29 cellular contexts compared by ENCODE assay signal in the genomic region with DNA sequence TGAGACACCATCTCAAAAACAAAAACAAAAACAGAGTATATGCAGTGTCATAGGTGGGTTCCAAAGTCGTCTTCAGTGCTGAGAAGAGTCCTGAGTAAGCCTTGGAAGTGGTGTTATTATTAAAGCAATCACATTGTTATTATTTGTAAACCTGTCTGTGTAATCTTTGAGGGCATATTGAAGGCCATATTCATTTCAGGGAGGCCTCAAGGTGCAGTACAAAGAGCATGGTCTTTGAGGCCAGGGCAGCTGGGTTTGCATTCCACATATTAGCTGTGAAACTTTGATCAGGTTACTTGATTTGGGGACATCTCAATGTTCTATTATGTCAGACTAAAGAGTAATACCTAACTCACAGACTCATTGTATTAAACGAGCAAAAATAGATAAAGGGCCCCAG.
"Had no signal": no experiment of that assay in that cellular context is flagged by ENCODE, and none has a peak within 500 bp of the region (broad histone marks: within the 10 kb centered on the region; RNA-seq: fewer than 3 reads in every experiment).

No MANE protein-coding gene starts in this region.

- H3K9me3 Mint-ChIP-seq: stimulated activated effector memory CD8-positive, alpha-beta T cell treated with anti-CD3 and anti-CD28 coated beads, Interleukin-12 subunit alpha, Interleukin-12 subunit beta, amount 100 ng/mL, for 72 hours; stimulated activated naive CD8-positive, alpha-beta T cell treated with anti-CD3 and anti-CD28 coated beads, Interleukin-15, amount 100 ng/mL, for 72 hours; stimulated activated naive CD8-positive, alpha-beta T cell treated with anti-CD3 and anti-CD28 coated beads, Interleukin-15, Interleukin-2, amounts not matched to agents 100 ng/mL and 50 ng/mL, for 24 hours had no signal

- H3K27me3 ChIP-seq: stomach, suprapubic skin, testis, thyroid gland, tibial artery, tibial nerve, transverse colon, upper lobe of left lung, upper lobe of right lung, uterus, vagina had no signal

- H3K4me3 ChIP-seq: stomach, suprapubic skin, testis, thoracic aorta, thyroid gland, tibial artery, tibial nerve, transverse colon, upper lobe of left lung, upper lobe of right lung, uterus, vagina had no signal

- H3K9me3 ChIP-seq: stomach, suprapubic skin, testis, thoracic aorta, thyroid gland, tibial artery, tibial nerve, transverse colon, upper lobe of left lung, upper lobe of right lung, uterus, vagina had no signal

- H3K27ac Mint-ChIP-seq: stimulated activated effector memory CD8-positive, alpha-beta T cell treated with anti-CD3 and anti-CD28 coated beads, Interleukin-12 subunit alpha, Interleukin-12 subunit beta, amount 100 ng/mL, for 72 hours; stimulated activated memory B cell treated with anti-CD40 and anti-IgM and Interleukin-4, amounts not matched to agents 10 μg/mL and 1 μg/mL and 100 μg/mL, for 72 hours; stimulated activated naive B cell treated with anti-CD40 and anti-IgM and Interleukin-4, amounts not matched to agents 10 μg/mL and 1 μg/mL and 100 μg/mL, for 72 hours; stimulated activated naive CD8-positive, alpha-beta T cell treated with anti-CD3 and anti-CD28 coated beads, Interleukin-15, amount 100 ng/mL, for 72 hours; stimulated activated naive CD8-positive, alpha-beta T cell treated with anti-CD3 and anti-CD28 coated beads, Interleukin-15, Interleukin-2, amounts not matched to agents 100 ng/mL and 50 ng/mL, for 24 hours; type B pancreatic cell had no signal

- H3K4me1 ChIP-seq: stomach, suprapubic skin, tibial artery, transverse colon, upper lobe of left lung, upper lobe of right lung, uterus, vagina had no signal

- H3K36me3 Mint-ChIP-seq: stimulated activated effector memory CD8-positive, alpha-beta T cell treated with anti-CD3 and anti-CD28 coated beads, Interleukin-12 subunit alpha, Interleukin-12 subunit beta, amount 100 ng/mL, for 72 hours; stimulated activated memory B cell treated with anti-CD40 and anti-IgM and Interleukin-4, amounts not matched to agents 10 μg/mL and 1 μg/mL and 100 μg/mL, for 72 hours; stimulated activated naive B cell treated with anti-CD40 and anti-IgM and Interleukin-4, amounts not matched to agents 10 μg/mL and 1 μg/mL and 100 μg/mL, for 72 hours; type B pancreatic cell had no signal

- H3K36me3 ChIP-seq: stomach, suprapubic skin, thoracic aorta, thyroid gland, tibial artery, tibial nerve, transverse colon, upper lobe of left lung, upper lobe of right lung, uterus, vagina had no signal

- H3K27ac ChIP-seq: stomach, suprapubic skin, testis, thoracic aorta, thyroid gland, tibial artery, tibial nerve, transverse colon, upper lobe of left lung, upper lobe of right lung, uterus, vagina had no signal

- ATAC-seq: stimulated activated effector memory CD8-positive, alpha-beta T cell treated with anti-CD3 and anti-CD28 coated beads, Interleukin-12 subunit alpha, Interleukin-12 subunit beta, amount 100 ng/mL, for 72 hours; stimulated activated memory B cell treated with anti-CD40 and anti-IgM and Interleukin-4, amounts not matched to agents 10 μg/mL and 1 μg/mL and 100 μg/mL, for 72 hours; stimulated activated naive B cell treated with anti-CD40 and anti-IgM and Interleukin-4, amounts not matched to agents 10 μg/mL and 1 μg/mL and 100 μg/mL, for 72 hours; stimulated activated naive CD8-positive, alpha-beta T cell treated with anti-CD3 and anti-CD28 coated beads, Interleukin-15, amount 100 ng/mL, for 72 hours; stimulated activated naive CD8-positive, alpha-beta T cell treated with anti-CD3 and anti-CD28 coated beads, Interleukin-15, Interleukin-2, amounts not matched to agents 100 U/mL and 50 U/mL, for 24 hours; upper lobe of right lung had no signal

- H3K4me3 Mint-ChIP-seq: stimulated activated effector memory CD8-positive, alpha-beta T cell treated with anti-CD3 and anti-CD28 coated beads, Interleukin-12 subunit alpha, Interleukin-12 subunit beta, amount 100 ng/mL, for 72 hours; stimulated activated memory B cell treated with anti-CD40 and anti-IgM and Interleukin-4, amounts not matched to agents 10 μg/mL and 1 μg/mL and 100 μg/mL, for 72 hours; stimulated activated naive B cell treated with anti-CD40 and anti-IgM and Interleukin-4, amounts not matched to agents 10 μg/mL and 1 μg/mL and 100 μg/mL, for 72 hours; stimulated activated naive CD8-positive, alpha-beta T cell treated with anti-CD3 and anti-CD28 coated beads, Interleukin-15, amount 100 ng/mL, for 72 hours; stimulated activated naive CD8-positive, alpha-beta T cell treated with anti-CD3 and anti-CD28 coated beads, Interleukin-15, Interleukin-2, amounts not matched to agents 100 ng/mL and 50 ng/mL, for 24 hours; type B pancreatic cell had no signal

- FAIRE-seq: urothelium cell line had no signal

- H3K4me1 Mint-ChIP-seq: stimulated activated effector memory CD8-positive, alpha-beta T cell treated with anti-CD3 and anti-CD28 coated beads, Interleukin-12 subunit alpha, Interleukin-12 subunit beta, amount 100 ng/mL, for 72 hours; stimulated activated memory B cell treated with anti-CD40 and anti-IgM and Interleukin-4, amounts not matched to agents 10 μg/mL and 1 μg/mL and 100 μg/mL, for 72 hours; stimulated activated naive B cell treated with anti-CD40 and anti-IgM and Interleukin-4, amounts not matched to agents 10 μg/mL and 1 μg/mL and 100 μg/mL, for 72 hours; stimulated activated naive CD8-positive, alpha-beta T cell treated with anti-CD3 and anti-CD28 coated beads, Interleukin-15, amount 100 ng/mL, for 72 hours had no signal

- H3K27me3 Mint-ChIP-seq: stimulated activated naive B cell treated with anti-CD40 and anti-IgM and Interleukin-4, amounts not matched to agents 10 μg/mL and 1 μg/mL and 100 μg/mL, for 72 hours; type B pancreatic cell had no signal

- DNase-seq: stimulated activated CD4-positive, alpha-beta T cell treated with anti-CD3 and anti-CD28 coated beads, Interleukin-2, amount 100 ng/mL, for 48 hours; stimulated activated CD4-positive, alpha-beta T cell treated with anti-CD3 and anti-CD28 coated beads, Interleukin-4, amount 100 ng/mL, for 1 hour; stimulated activated CD4-positive, alpha-beta T cell treated with anti-CD3 and anti-CD28 coated beads, Interleukin-4, amount 100 ng/mL, for 24 hours; stimulated activated CD4-positive, alpha-beta T cell treated with anti-CD3 and anti-CD28 coated beads, Interleukin-4, amount 100 ng/mL, for 4 hours; stimulated activated CD8-positive, alpha-beta memory T cell treated with anti-CD3 and anti-CD28 coated beads, Interleukin-4, amount 100 ng/mL, for 48 hours; stimulated activated naive B cell treated with anti-CD40 and anti-IgM and Interleukin-4, amounts not matched to agents 10 μg/mL and 1 μg/mL and 100 μg/mL, for 72 hours; stimulated activated naive CD4-positive, alpha-beta T cell; stimulated activated naive CD4-positive, alpha-beta T cell treated with Interleukin-2 at 50 U/mL for 16 hours; stimulated activated naive CD8-positive, alpha-beta T cell treated with anti-CD3 and anti-CD28 coated beads, Interleukin-15, amount 100 ng/mL, for 72 hours; stimulated activated naive CD8-positive, alpha-beta T cell treated with anti-CD3 and anti-CD28 coated beads, Interleukin-15, Interleukin-2, amounts not matched to agents 100 U/mL and 50 U/mL, for 24 hours; stomach; substantia nigra; testis; tibial artery; transverse colon; trophoblast cell; upper lobe of left lung; upper lobe of right lung; uterus had no signal
